8 cellular contexts compared by ENCODE assay signal in genomic region chr2:119826370-119826961, GRCh38.
DNase-seq lines count a peak whose midpoint lies in the region; ATAC-seq, FAIRE-seq and TF ChIP-seq lines count a peak whose summit lies in the region.

No MANE protein-coding gene starts in this region.

- peaks cover 0 to 9% (median 0%) of the 10 kb centered on the region in 3 experiments for H3K36me3 ChIP-seq in naive thymus-derived CD4-positive, alpha-beta T cell (ENCODE audit: control insufficient read depth in 2 of 3, insufficient read depth in 3 of 3, low read length in 3 of 3)

- peaks cover 0 to 8% (median 0%) of the 10 kb centered on the region in 3 experiments for H3K9me3 ChIP-seq in naive thymus-derived CD4-positive, alpha-beta T cell (ENCODE audit: control insufficient read depth in 2 of 3, low read length in 3 of 3)

- H3K9me3 Mint-ChIP-seq in effector memory CD8-positive, alpha-beta T cell = no peaks in the 10 kb centered on the region
- peaks cover 0 to 17% (median 7%) of the 10 kb centered on the region in 11 donors for H3K9me3 Mint-ChIP-seq in naive thymus-derived CD4-positive, alpha-beta T cell

- no peaks in the 10 kb centered on the region for H3K36me3 Mint-ChIP-seq in effector memory CD8-positive, alpha-beta T cell (ENCODE audit: insufficient read depth)
- peaks cover 0 to 27% (median 22%) of the 10 kb centered on the region in 5 donors for H3K36me3 Mint-ChIP-seq in naive thymus-derived CD4-positive, alpha-beta T cell

- H3K27ac Mint-ChIP-seq in effector memory CD8-positive, alpha-beta T cell = no peak overlapping the region
- peak overlapping the region in 4 of 9 donors; percentile 32 to 67 (median 45) for H3K27ac Mint-ChIP-seq in naive thymus-derived CD4-positive, alpha-beta T cell

- H3K27ac ChIP-seq in naive thymus-derived CD4-positive, alpha-beta T cell (ENCODE audit: low read depth, low read length) = no peak overlapping the region

- ATAC-seq in HG03139 (IDR thresholded peaks at IDR 0.05; ENCODE audit: unreplicated experiment) (peak; percentile 70), GM18505 (IDR thresholded peaks at IDR 0.05; ENCODE audit: unreplicated experiment) (no peak)
- ATAC-seq in effector memory CD8-positive, alpha-beta T cell (replicated peaks) = peak; percentile 63
- peak; percentile 82 for ATAC-seq in naive thymus-derived CD4-positive, alpha-beta T cell

- CTCF ChIA-PET in naive thymus-derived CD4-positive, alpha-beta T cell (lab: Charles Lee) = interaction anchor here (0.7 to 9.0 kb wide), 8 partner anchors 8 to 350 kb away, joined by 3 to 88 read pairs (median 4); no protein-coding TSS in a partner anchor

- FAIRE-seq in G401.6 (lab: Jason Lieb, UNC) (peak; percentile 66), GM12892 (lab: Jason Lieb, UNC) (no peak)

- TF ChIP-seq POLR2A in GM12892 (IDR thresholded peaks at IDR 0.05; ENCODE audit: low read depth, low read length) (no peak), GM18505 (IDR thresholded peaks at IDR 0.05; ENCODE audit: borderline replicate concordance, extremely low read depth, insufficient read depth, insufficient read length) (no peak)

- intact Hi-C loops in naive thymus-derived CD4-positive, alpha-beta T cell (cut with micrococcal nuclease) = loop anchor here (1.0 to 5.0 kb wide), 10 partner anchors 36 to 486 kb away; partner anchors contain the start of gene PTPN4 (in 1 of the 2)

- no peak overlapping the region for H3K4me3 Mint-ChIP-seq in effector memory CD8-positive, alpha-beta T cell
- H3K4me3 Mint-ChIP-seq in naive thymus-derived CD4-positive, alpha-beta T cell = no peak overlapping the region

- no peaks in the 10 kb centered on the region for H3K27me3 Mint-ChIP-seq in effector memory CD8-positive, alpha-beta T cell
- no peaks in the 10 kb centered on the region for H3K27me3 Mint-ChIP-seq in naive thymus-derived CD4-positive, alpha-beta T cell

- POLR2A ChIA-PET in naive thymus-derived CD4-positive, alpha-beta T cell (lab: Charles Lee) = interaction anchor here (1.2 to 1.4 kb wide), 2 partner anchors 67 to 69 kb away, joined by 3 to 4 read pairs; partner anchors contain the start of gene PTPN4

- H3K27me3 ChIP-seq in naive thymus-derived CD4-positive, alpha-beta T cell (ENCODE audit: control insufficient read depth in 2 of 2, insufficient read depth in 2 of 2, low read length in 2 of 2) = no peaks in the 10 kb centered on the region

- peaks cover 0 to 8% of the 10 kb centered on the region in 2 donors for H3K4me1 ChIP-seq in naive thymus-derived CD4-positive, alpha-beta T cell (ENCODE audit: control insufficient read depth in 2 of 2, insufficient read depth in 2 of 2, low read length in 2 of 2)

- DNase-seq in AG08396 (ENCODE audit: low spot score) (peak; percentile 23), SW480 (ENCODE audit: low spot score) (peak; percentile 34), GM12892 (ENCODE audit: insufficient read length) (no peak)
- peak; percentile 35 to 50 (median 36) for DNase-seq in effector memory CD8-positive, alpha-beta T cell
- peak in 7 of 9 donors; percentile 10 to 53 (median 28) for DNase-seq in naive thymus-derived CD4-positive, alpha-beta T cell

- peaks cover 26 to 66% of the 10 kb centered on the region in 2 donors for H3K4me1 Mint-ChIP-seq in effector memory CD8-positive, alpha-beta T cell (ENCODE audit: low read depth in 2 of 2)
- H3K4me1 Mint-ChIP-seq in naive thymus-derived CD4-positive, alpha-beta T cell = peaks cover 22 to 76% (median 59%) of the 10 kb centered on the region in 7 donors

- H3K4me3 ChIP-seq in naive thymus-derived CD4-positive, alpha-beta T cell (ENCODE audit: low read length) = no peak overlapping the region
